ENCODE assay signal across 21 cellular contexts in genomic region chr2:47249931-47250330, GRCh38.
"Had no signal": no experiment of that assay in that cellular context is flagged by ENCODE, and none has a peak within 500 bp of the region (broad histone marks: within the 10 kb centered on the region; RNA-seq: fewer than 3 reads in every experiment).

No MANE protein-coding gene starts in this region.

- H3K4me1 Mint-ChIP-seq: activated naive CD8-positive, alpha-beta T cell treated with anti-CD3 and anti-CD28 coated beads for 36 hours had no signal

- H3K27me3 Mint-ChIP-seq: activated naive CD8-positive, alpha-beta T cell treated with anti-CD3 and anti-CD28 coated beads for 36 hours had no signal

- DNase-seq: activated CD4-positive, alpha-beta T cell treated with anti-CD3 and anti-CD28 coated beads for 1 hour; activated CD4-positive, alpha-beta T cell treated with anti-CD3 and anti-CD28 coated beads, Interleukin-2, amount 50 U/mL, for 1 hour; activated CD8-positive, alpha-beta memory T cell treated with anti-CD3 and anti-CD28 coated beads for 24 hours; activated CD8-positive, alpha-beta memory T cell treated with anti-CD3 and anti-CD28 coated beads, Interleukin-2, amount 50 U/mL, for 48 hours; activated naive CD4-positive, alpha-beta T cell treated with Interleukin-2 at 50 U/mL for 16 hours; activated naive CD8-positive, alpha-beta T cell treated with anti-CD3 and anti-CD28 coated beads for 36 hours; activated T-cell treated with anti-CD3 and anti-CD28 coated beads, Interleukin-2, amount 50 U/mL, for 4 hours; heart left ventricle; left ventricle myocardium superior; midbrain; occipital lobe; stimulated activated CD4-positive, alpha-beta T cell treated with anti-CD3 and anti-CD28 coated beads, Interleukin-2, amount 100 ng/mL, for 48 hours; stimulated activated CD8-positive, alpha-beta memory T cell treated with anti-CD3 and anti-CD28 coated beads, Interleukin-4, amount 100 ng/mL, for 48 hours; stimulated activated naive B cell treated with anti-CD40 and anti-IgM and Interleukin-4, amounts not matched to agents 10 μg/mL and 1 μg/mL and 100 μg/mL, for 72 hours; T-helper 9 cell had no signal

- H3K27ac Mint-ChIP-seq: activated naive CD8-positive, alpha-beta T cell treated with anti-CD3 and anti-CD28 coated beads for 36 hours; activated T-helper 2 cell treated with anti-CD3 and anti-CD28 coated beads, Interferon-gamma antibody, Interleukin-2, Interleukin-4, amounts not matched to agents 10 μg/mL and 5 μg/mL and 100 μg/mL, durations not matched to agents 14 hours and 24 hours and 36 hours; nephron; stimulated activated naive B cell treated with anti-CD40 and anti-IgM and Interleukin-4, amounts not matched to agents 10 μg/mL and 1 μg/mL and 100 μg/mL, for 72 hours; type B pancreatic cell had no signal

- H3K4me1 ChIP-seq: testis had no signal

- ATAC-seq: activated T-cell treated with anti-CD3 and anti-CD28 coated beads, Interleukin-2, amount 50 U/mL, for 4 hours; gastroesophageal sphincter; heart left ventricle; left ventricle myocardium superior; stimulated activated naive B cell treated with anti-CD40 and anti-IgM and Interleukin-4, amounts not matched to agents 10 μg/mL and 1 μg/mL and 100 μg/mL, for 72 hours had no signal

- H3K9me3 ChIP-seq: gastroesophageal sphincter, heart left ventricle, testis had no signal

- H3K9me3 Mint-ChIP-seq: activated naive CD8-positive, alpha-beta T cell treated with anti-CD3 and anti-CD28 coated beads for 36 hours; activated T-cell treated with anti-CD3 and anti-CD28 coated beads, Interleukin-2, amount 50 U/mL, for 4 hours; activated T-helper 2 cell treated with anti-CD3 and anti-CD28 coated beads, Interferon-gamma antibody, Interleukin-2, Interleukin-4, amounts not matched to agents 10 μg/mL and 5 μg/mL and 100 μg/mL, durations not matched to agents 14 hours and 24 hours and 36 hours; nephron; stimulated activated naive B cell treated with anti-CD40 and anti-IgM and Interleukin-4, amounts not matched to agents 10 μg/mL and 1 μg/mL and 100 μg/mL, for 72 hours; type B pancreatic cell had no signal

- H3K36me3 ChIP-seq: gastroesophageal sphincter, heart left ventricle had no signal

- H3K27me3 ChIP-seq: gastroesophageal sphincter, heart left ventricle, testis had no signal

- H3K27ac ChIP-seq: coronary artery, gastroesophageal sphincter, heart left ventricle, testis had no signal

- H3K4me3 ChIP-seq: coronary artery, gastroesophageal sphincter, heart left ventricle, testis had no signal

- H3K4me3 Mint-ChIP-seq: activated naive CD8-positive, alpha-beta T cell treated with anti-CD3 and anti-CD28 coated beads for 36 hours; activated T-cell treated with anti-CD3 and anti-CD28 coated beads, Interleukin-2, amount 50 U/mL, for 4 hours; nephron; stimulated activated naive B cell treated with anti-CD40 and anti-IgM and Interleukin-4, amounts not matched to agents 10 μg/mL and 1 μg/mL and 100 μg/mL, for 72 hours; type B pancreatic cell had no signal

- H3K36me3 Mint-ChIP-seq: activated naive CD8-positive, alpha-beta T cell treated with anti-CD3 and anti-CD28 coated beads for 36 hours; stimulated activated naive B cell treated with anti-CD40 and anti-IgM and Interleukin-4, amounts not matched to agents 10 μg/mL and 1 μg/mL and 100 μg/mL, for 72 hours; type B pancreatic cell had no signal
